In the genomic region with DNA sequence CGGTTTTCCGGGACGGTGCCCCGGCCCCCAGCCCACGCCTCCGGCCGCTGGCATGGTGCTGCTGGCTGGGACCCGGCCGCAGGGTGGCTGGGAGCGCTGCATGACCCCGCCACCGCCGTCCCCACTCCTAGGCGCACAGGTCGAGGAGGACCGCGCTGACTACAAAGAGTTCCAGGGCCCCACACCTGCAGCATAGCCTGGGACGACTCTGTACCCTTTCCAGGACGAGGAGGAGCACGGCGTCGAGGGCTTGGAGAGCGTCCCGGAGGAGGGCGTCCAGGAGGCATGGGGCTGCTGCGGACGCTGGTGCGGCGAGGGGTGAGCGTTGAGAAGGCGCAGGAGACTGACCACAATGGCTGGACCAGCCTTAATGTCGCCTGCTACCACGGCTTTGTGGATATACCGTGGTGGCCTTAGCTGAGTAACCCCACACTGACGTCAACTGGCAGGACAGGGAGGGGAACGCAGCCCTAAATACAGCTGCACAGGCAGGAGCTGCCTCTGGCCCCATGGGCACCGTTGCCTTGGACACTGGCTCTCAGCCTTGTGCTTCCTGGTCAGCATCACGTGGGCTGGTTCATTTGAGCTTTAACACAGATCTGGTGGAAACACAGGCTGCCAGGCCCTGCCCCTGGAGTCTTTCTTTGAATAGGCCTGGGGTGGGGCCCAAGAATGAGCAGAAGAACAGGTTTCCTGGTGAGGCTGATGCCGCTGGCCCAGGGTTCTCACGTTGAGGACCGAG, we compare ENCODE assay signal across 2 cellular contexts.
TF ChIP-seq lines count a peak whose summit lies in the region.

No MANE protein-coding gene starts in this region.

TF ChIP-seq in SK-N-SH, 30 proteins besides CTCF, POLR2A, EP300 and RAD21 (continued from another document):
- TF ChIP-seq, protein P1, sequence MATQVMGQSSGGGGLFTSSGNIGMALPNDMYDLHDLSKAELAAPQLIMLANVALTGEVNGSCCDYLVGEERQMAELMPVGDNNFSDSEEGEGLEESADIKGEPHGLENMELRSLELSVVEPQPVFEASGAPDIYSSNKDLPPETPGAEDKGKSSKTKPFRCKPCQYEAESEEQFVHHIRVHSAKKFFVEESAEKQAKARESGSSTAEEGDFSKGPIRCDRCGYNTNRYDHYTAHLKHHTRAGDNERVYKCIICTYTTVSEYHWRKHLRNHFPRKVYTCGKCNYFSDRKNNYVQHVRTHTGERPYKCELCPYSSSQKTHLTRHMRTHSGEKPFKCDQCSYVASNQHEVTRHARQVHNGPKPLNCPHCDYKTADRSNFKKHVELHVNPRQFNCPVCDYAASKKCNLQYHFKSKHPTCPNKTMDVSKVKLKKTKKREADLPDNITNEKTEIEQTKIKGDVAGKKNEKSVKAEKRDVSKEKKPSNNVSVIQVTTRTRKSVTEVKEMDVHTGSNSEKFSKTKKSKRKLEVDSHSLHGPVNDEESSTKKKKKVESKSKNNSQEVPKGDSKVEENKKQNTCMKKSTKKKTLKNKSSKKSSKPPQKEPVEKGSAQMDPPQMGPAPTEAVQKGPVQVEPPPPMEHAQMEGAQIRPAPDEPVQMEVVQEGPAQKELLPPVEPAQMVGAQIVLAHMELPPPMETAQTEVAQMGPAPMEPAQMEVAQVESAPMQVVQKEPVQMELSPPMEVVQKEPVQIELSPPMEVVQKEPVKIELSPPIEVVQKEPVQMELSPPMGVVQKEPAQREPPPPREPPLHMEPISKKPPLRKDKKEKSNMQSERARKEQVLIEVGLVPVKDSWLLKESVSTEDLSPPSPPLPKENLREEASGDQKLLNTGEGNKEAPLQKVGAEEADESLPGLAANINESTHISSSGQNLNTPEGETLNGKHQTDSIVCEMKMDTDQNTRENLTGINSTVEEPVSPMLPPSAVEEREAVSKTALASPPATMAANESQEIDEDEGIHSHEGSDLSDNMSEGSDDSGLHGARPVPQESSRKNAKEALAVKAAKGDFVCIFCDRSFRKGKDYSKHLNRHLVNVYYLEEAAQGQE (IDR thresholded peaks at IDR 0.05; ENCODE audit: low read depth, low read length) = no peak
- TF ChIP-seq NRF1 (IDR thresholded peaks at IDR 0.05; ENCODE audit: low read depth, low read length) = no peak
- TF ChIP-seq CHD2 (IDR thresholded peaks at IDR 0.05; ENCODE audit: low read length, partially characterized antibody) = no peak
- TF ChIP-seq, protein P2, sequence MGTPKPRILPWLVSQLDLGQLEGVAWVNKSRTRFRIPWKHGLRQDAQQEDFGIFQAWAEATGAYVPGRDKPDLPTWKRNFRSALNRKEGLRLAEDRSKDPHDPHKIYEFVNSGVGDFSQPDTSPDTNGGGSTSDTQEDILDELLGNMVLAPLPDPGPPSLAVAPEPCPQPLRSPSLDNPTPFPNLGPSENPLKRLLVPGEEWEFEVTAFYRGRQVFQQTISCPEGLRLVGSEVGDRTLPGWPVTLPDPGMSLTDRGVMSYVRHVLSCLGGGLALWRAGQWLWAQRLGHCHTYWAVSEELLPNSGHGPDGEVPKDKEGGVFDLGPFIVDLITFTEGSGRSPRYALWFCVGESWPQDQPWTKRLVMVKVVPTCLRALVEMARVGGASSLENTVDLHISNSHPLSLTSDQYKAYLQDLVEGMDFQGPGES (IDR thresholded peaks at IDR 0.05; ENCODE audit: low read depth, low read length) = no peak
- TF ChIP-seq, protein P3, sequence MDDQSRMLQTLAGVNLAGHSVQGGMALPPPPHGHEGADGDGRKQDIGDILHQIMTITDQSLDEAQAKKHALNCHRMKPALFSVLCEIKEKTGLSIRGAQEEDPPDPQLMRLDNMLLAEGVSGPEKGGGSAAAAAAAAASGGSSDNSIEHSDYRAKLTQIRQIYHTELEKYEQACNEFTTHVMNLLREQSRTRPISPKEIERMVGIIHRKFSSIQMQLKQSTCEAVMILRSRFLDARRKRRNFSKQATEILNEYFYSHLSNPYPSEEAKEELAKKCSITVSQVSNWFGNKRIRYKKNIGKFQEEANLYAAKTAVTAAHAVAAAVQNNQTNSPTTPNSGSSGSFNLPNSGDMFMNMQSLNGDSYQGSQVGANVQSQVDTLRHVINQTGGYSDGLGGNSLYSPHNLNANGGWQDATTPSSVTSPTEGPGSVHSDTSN (IDR thresholded peaks at IDR 0.05) = no peak
- no peak for TF ChIP-seq FOXJ3 (CRISPR knock-in tag; IDR thresholded peaks at IDR 0.05)
- TF ChIP-seq, protein P4, sequence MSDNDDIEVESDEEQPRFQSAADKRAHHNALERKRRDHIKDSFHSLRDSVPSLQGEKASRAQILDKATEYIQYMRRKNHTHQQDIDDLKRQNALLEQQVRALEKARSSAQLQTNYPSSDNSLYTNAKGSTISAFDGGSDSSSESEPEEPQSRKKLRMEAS (IDR thresholded peaks at IDR 0.05; ENCODE audit: low read depth) = no peak
- no peak for TF ChIP-seq POLR2AphosphoS5 (IDR thresholded peaks at IDR 0.05; ENCODE audit: low read depth, low read length)

TF ChIP-seq in SK-N-SH treated with all-trans-retinoic acid at 6 μM for 48 hours, 23 proteins besides CTCF, POLR2A, EP300 and RAD21 (continued from another document):
- TF ChIP-seq, protein P5, sequence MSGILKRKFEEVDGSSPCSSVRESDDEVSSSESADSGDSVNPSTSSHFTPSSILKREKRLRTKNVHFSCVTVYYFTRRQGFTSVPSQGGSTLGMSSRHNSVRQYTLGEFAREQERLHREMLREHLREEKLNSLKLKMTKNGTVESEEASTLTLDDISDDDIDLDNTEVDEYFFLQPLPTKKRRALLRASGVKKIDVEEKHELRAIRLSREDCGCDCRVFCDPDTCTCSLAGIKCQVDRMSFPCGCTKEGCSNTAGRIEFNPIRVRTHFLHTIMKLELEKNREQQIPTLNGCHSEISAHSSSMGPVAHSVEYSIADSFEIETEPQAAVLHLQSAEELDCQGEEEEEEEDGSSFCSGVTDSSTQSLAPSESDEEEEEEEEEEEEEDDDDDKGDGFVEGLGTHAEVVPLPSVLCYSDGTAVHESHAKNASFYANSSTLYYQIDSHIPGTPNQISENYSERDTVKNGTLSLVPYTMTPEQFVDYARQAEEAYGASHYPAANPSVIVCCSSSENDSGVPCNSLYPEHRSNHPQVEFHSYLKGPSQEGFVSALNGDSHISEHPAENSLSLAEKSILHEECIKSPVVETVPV (CRISPR knock-in tag; IDR thresholded peaks at IDR 0.05) = no peak
- no peak for TF ChIP-seq ESRRG (CRISPR knock-in tag; IDR thresholded peaks at IDR 0.05)
TF ChIP-seq in SK-N-SH treated with all-trans-retinoic acid at 6 μM for 48 hours: peak in this region for 0.
